16 cellular contexts compared by ENCODE assay signal in genomic region chr22:41821449-41822030, GRCh38. TPM values are rescaled to one million over a fixed set of nuclear protein-coding genes. Genes with fewer than 3 reads are reported as not detected.
DNase-seq lines count a peak whose midpoint lies in the region; ATAC-seq, FAIRE-seq and TF ChIP-seq lines count a peak whose summit lies in the region.
"Had no signal": no experiment of that assay in that cellular context is flagged by ENCODE, and none has a peak within 500 bp of the region (broad histone marks: within the 10 kb centered on the region; RNA-seq: fewer than 3 reads in every experiment).

No MANE protein-coding gene starts in this region.

- POLR2A ChIA-PET in T-cell (lab: Charles Lee): interaction anchor here in 1 of 2 donors (0.6 kb wide), 1 partner anchor 41 kb away, joined by 5 read pairs; no protein-coding TSS in a partner anchor

- intact Hi-C loops in natural killer cell (cut with micrococcal nuclease): loop anchor here (1.0 kb wide), 2 partner anchors 36 to 120 kb away; no protein-coding TSS in a partner anchor

- no peak for DNase-seq in natural killer cell treated with Interleukin-12 subunit alpha and Interleukin-12 subunit beta and Interleukin-15 and Interleukin-18, amount 100 ng/mL, for 72 hours (ENCODE audit: low spot score)
- no peak for DNase-seq in natural killer cell
- no peak for DNase-seq in T-cell
- peak; percentile 39 for DNase-seq in chondrocyte (ENCODE audit: low spot score)
- no peak for DNase-seq in GM23248
- DNase-seq in GDM1 (lab: John Stamatoyannopoulos, UW): no peak
- no peak for DNase-seq in GM12892 (ENCODE audit: insufficient read length)
- DNase-seq: caudate nucleus; effector CD8-positive, alpha-beta T cell; mucosa of descending colon; NCI-H1930; NCI-H524 treated with DMSO at 0.1 percent for 48 hours; ovary had no signal

- TF ChIP-seq POLR2A in GM12892 (IDR thresholded peaks at IDR 0.05; ENCODE audit: low read depth, low read length): no peak

- peak overlapping the region; percentile 21 to 89 for H3K27ac Mint-ChIP-seq in natural killer cell treated with Interleukin-12 subunit alpha and Interleukin-12 subunit beta and Interleukin-15 and Interleukin-18, amount 100 ng/mL, for 72 hours
- H3K27ac Mint-ChIP-seq in natural killer cell (peak overlapping the region in 1 of 2 donors; percentile 61), T-cell (peak overlapping the region; percentile 62 to 71), chondrocyte (ENCODE audit: unreplicated experiment) (no peak overlapping the region)

- no peaks in the 10 kb centered on the region for H3K27me3 ChIP-seq in GM23248 (replicated peaks; ENCODE audit: insufficient read depth)
- H3K27me3 ChIP-seq: hepatocyte, ovary had no signal

- no peaks in the 10 kb centered on the region for H3K9me2 ChIP-seq in GM23248 (ENCODE audit: insufficient read depth)

- FAIRE-seq in GM12892 (lab: Jason Lieb, UNC): no peak

- no peak overlapping the region for H2AFZ ChIP-seq in GM23248
- H2AFZ ChIP-seq: hepatocyte had no signal

- H3K4me1 ChIP-seq in GM23248 (ENCODE audit: insufficient read depth): peaks cover 9% of the 10 kb centered on the region

- no peaks in the 10 kb centered on the region for H3K36me3 Mint-ChIP-seq in natural killer cell treated with Interleukin-12 subunit alpha and Interleukin-12 subunit beta and Interleukin-15 and Interleukin-18, amount 100 ng/mL, for 72 hours
- H3K36me3 Mint-ChIP-seq in natural killer cell (no peaks in the 10 kb centered on the region), T-cell (peaks cover 27% of the 10 kb centered on the region), chondrocyte (ENCODE audit: low read depth) (peaks cover 2% of the 10 kb centered on the region)

- no peaks in the 10 kb centered on the region for H4K20me1 ChIP-seq in GM23248 (ENCODE audit: insufficient read depth)

- H3K4me3 ChIP-seq in GM23248: no peak overlapping the region
- H3K4me3 ChIP-seq: hepatocyte, mucosa of descending colon, ovary, thoracic aorta had no signal

- in situ Hi-C loops in GM23248 (cut with MboI): no loop called here

- no peaks in the 10 kb centered on the region for H3K36me3 ChIP-seq in GM23248 (ENCODE audit: low read depth)
- H3K36me3 ChIP-seq: ovary, thoracic aorta had no signal

- H3K9me3 ChIP-seq in GM23248 (ENCODE audit: low read depth): no peaks in the 10 kb centered on the region
- H3K9me3 ChIP-seq: mucosa of descending colon, ovary, thoracic aorta had no signal

- no peaks in the 10 kb centered on the region for H3K27me3 Mint-ChIP-seq in natural killer cell treated with Interleukin-12 subunit alpha and Interleukin-12 subunit beta and Interleukin-15 and Interleukin-18, amount 100 ng/mL, for 72 hours
- H3K27me3 Mint-ChIP-seq in natural killer cell (ENCODE audit: low read depth in 2 of 2) (no peaks in the 10 kb centered on the region), T-cell (no peaks in the 10 kb centered on the region), chondrocyte (ENCODE audit: low read depth) (no peaks in the 10 kb centered on the region)

- no peak for TF ChIP-seq CTCF in natural killer cell (IDR thresholded peaks at IDR 0.05)
- TF ChIP-seq CTCF in chondrocyte (IDR thresholded peaks at IDR 0.05): no peak

- H3K4me2 ChIP-seq in GM23248 (ENCODE audit: unreplicated experiment): no peak overlapping the region
- H3K4me2 ChIP-seq: hepatocyte had no signal

- H3K4me3 Mint-ChIP-seq in natural killer cell treated with Interleukin-12 subunit alpha and Interleukin-12 subunit beta and Interleukin-15 and Interleukin-18, amount 100 ng/mL, for 72 hours: no peak overlapping the region
- H3K4me3 Mint-ChIP-seq in natural killer cell (no peak overlapping the region), T-cell (no peak overlapping the region), chondrocyte (ENCODE audit: unreplicated experiment) (no peak overlapping the region)

- no peak for ATAC-seq in natural killer cell treated with Interleukin-12 subunit alpha and Interleukin-12 subunit beta and Interleukin-15 and Interleukin-18, amount 100 ng/mL, for 72 hours
- ATAC-seq in natural killer cell (no peak), T-cell (replicated peaks in 1 of 4) (no peak), HG03135 (IDR thresholded peaks at IDR 0.05; ENCODE audit: unreplicated experiment) (no peak)
- ATAC-seq: mucosa of descending colon had no signal

- no peaks in the 10 kb centered on the region for H3F3A ChIP-seq in GM23248 (ENCODE audit: insufficient read depth)

- no peak overlapping the region for H3K27ac ChIP-seq in GM23248
- H3K27ac ChIP-seq: hepatocyte, ovary, thoracic aorta had no signal

- WGBS in GM23248 (ENCODE audit: low coverage in 1 of 2, low lambda C conversion rate in 2 of 2, missing lambda C conversion rate in 2 of 2), 2 experiments: 78 to 81% methylated on average over 8 of the region's 8 CpGs

- H3K4me1 Mint-ChIP-seq in natural killer cell treated with Interleukin-12 subunit alpha and Interleukin-12 subunit beta and Interleukin-15 and Interleukin-18, amount 100 ng/mL, for 72 hours (ENCODE audit: low read depth in 2 of 2): peaks cover 22 to 32% of the 10 kb centered on the region in 2 donors
- H3K4me1 Mint-ChIP-seq in natural killer cell: peaks cover 9 to 27% of the 10 kb centered on the region in 2 donors
- peaks cover 11 to 17% (median 14%) of the 10 kb centered on the region in 3 donors for H3K4me1 Mint-ChIP-seq in T-cell
- H3K4me1 Mint-ChIP-seq in chondrocyte (ENCODE audit: low read depth): peaks cover 28% of the 10 kb centered on the region

- CTCF ChIA-PET in T-cell (lab: Charles Lee): interaction anchor here (1.3 to 1.9 kb wide), 3 partner anchors 35 to 41 kb away, joined by 3 to 8 read pairs (median 5); no protein-coding TSS in a partner anchor

- no peak overlapping the region for H3K9ac ChIP-seq in GM23248

- H3K9me3 Mint-ChIP-seq in natural killer cell treated with Interleukin-12 subunit alpha and Interleukin-12 subunit beta and Interleukin-15 and Interleukin-18, amount 100 ng/mL, for 72 hours: no peaks in the 10 kb centered on the region
- H3K9me3 Mint-ChIP-seq in natural killer cell (no peaks in the 10 kb centered on the region), T-cell (no peaks in the 10 kb centered on the region), chondrocyte (ENCODE audit: low read depth) (no peaks in the 10 kb centered on the region)

- H3K79me2 ChIP-seq in GM23248 (ENCODE audit: insufficient read depth): no peaks in the 10 kb centered on the region
- H3K79me2 ChIP-seq: hepatocyte had no signal

RNA-seq across cellular contexts. Expression of gene SREBF2, which starts 11.4 kb away (rescaled TPM):
- total RNA-seq in natural killer cell treated with Interleukin-12 subunit alpha and Interleukin-12 subunit beta and Interleukin-15 and Interleukin-18, amount 100 ng/mL, for 72 hours: 100 to 1,000 TPM; 205 to 211 TPM
- total RNA-seq in natural killer cell (100 to 1,000 TPM; 101 to 106 (median 105) TPM), T-cell (100 to 1,000 TPM in 3 of 5 donors, 10 to 100 TPM in 2; 71.9 to 128 (median 112) TPM), chondrocyte (91.3 to 106 TPM (median 100 TPM) in 3 replicates)
- total RNA-seq in GM23248 (2014; rRNA removed; shearing (Covaris generic)): 26.5 and 31.9 TPM in 2 replicates
- polyA plus RNA-seq in GM23248 (2016; fragmentation: Nextera tagmentation; extraction: Ambion mirVana): 23.6 and 25.0 TPM in 2 replicates
- polyA plus RNA-seq in GM12892 (2012; ENCODE audit: missing spikeins): 99.3 TPM

RNA-seq across cellular contexts. Expression of gene CCDC134, which starts 21.1 kb away (rescaled TPM):
- 10 to 100 TPM; 25.1 to 26.3 TPM for total RNA-seq in natural killer cell treated with Interleukin-12 subunit alpha and Interleukin-12 subunit beta and Interleukin-15 and Interleukin-18, amount 100 ng/mL, for 72 hours
- total RNA-seq in natural killer cell: 10 to 100 TPM; 16.4 to 22.1 (median 16.7) TPM
- total RNA-seq in T-cell: 10 to 100 TPM; 14.4 to 21.7 (median 16.7) TPM
- total RNA-seq in chondrocyte: 6.6 to 10.1 TPM (median 7.0 TPM) in 3 replicates
- 3.9 and 4.0 TPM in 2 replicates for total RNA-seq in GM23248 (2014; rRNA removed; shearing (Covaris generic))
- polyA plus RNA-seq in GM23248 (2016; fragmentation: Nextera tagmentation; extraction: Ambion mirVana): 4.4 and 5.3 TPM in 2 replicates
- 6.9 TPM for polyA plus RNA-seq in GM12892 (2012; ENCODE audit: missing spikeins)
